8 cellular contexts compared by ENCODE assay signal in genomic region chr19:30227661-30228112, GRCh38.
DNase-seq lines count a peak whose midpoint lies in the region; ATAC-seq and TF ChIP-seq lines count a peak whose summit lies in the region.

No MANE protein-coding gene starts in this region.

- peak; percentile 58 for ATAC-seq in HG02571 (IDR thresholded peaks at IDR 0.05; ENCODE audit: unreplicated experiment)
- ATAC-seq in heart right ventricle: peak; percentile 60 to 83 (median 76)

- H3K23ac ChIP-seq in trophoblast cell (ENCODE audit: low read length): no peak overlapping the region

- no peak overlapping the region for H2BK120ac ChIP-seq in trophoblast cell (ENCODE audit: insufficient read depth, low read length, poor library complexity)

- H3K4me3 Mint-ChIP-seq in activated naive CD8-positive, alpha-beta T cell: peak overlapping the region; percentile 46

- no peaks in the 10 kb centered on the region for H3K36me3 Mint-ChIP-seq in activated naive CD8-positive, alpha-beta T cell

- no peak overlapping the region for H2BK12ac ChIP-seq in trophoblast cell (ENCODE audit: low read length)

- H3K18ac ChIP-seq in trophoblast cell (ENCODE audit: low read length): no peak overlapping the region

- H2AK5ac ChIP-seq in trophoblast cell (ENCODE audit: low read length): no peak overlapping the region

- no peaks in the 10 kb centered on the region for H3K79me2 ChIP-seq in trophoblast cell (ENCODE audit: control insufficient read depth, insufficient read depth, low read length, poor library complexity)

- no peaks in the 10 kb centered on the region for H3K9me3 ChIP-seq in heart right ventricle
- H3K9me3 ChIP-seq in trophoblast cell (ENCODE audit: insufficient read depth, low read depth, low read length): peaks cover 2% of the 10 kb centered on the region

- peak overlapping the region; percentile 93 for H3K4me2 ChIP-seq in trophoblast cell (ENCODE audit: low read length)

- H2BK5ac ChIP-seq in trophoblast cell (ENCODE audit: low read depth, low read length, poor library complexity): no peak overlapping the region

- H3K4me3 ChIP-seq in heart right ventricle (peak overlapping the region; percentile 21 to 63 (median 56)), trophoblast cell (ENCODE audit: low read depth, low read length) (peak overlapping the region; percentile 58)

- H3K79me1 ChIP-seq in trophoblast cell (ENCODE audit: low read length): no peaks in the 10 kb centered on the region

- H3K4me1 ChIP-seq in heart right ventricle (peaks cover 3 to 43% (median 27%) of the 10 kb centered on the region in 9 donors), trophoblast cell (ENCODE audit: control insufficient read depth in 1 of 2, insufficient read depth in 2 of 2, low read length in 2 of 2) (peaks cover 8 to 10% of the 10 kb centered on the region in 2 experiments)

- peaks cover 35% of the 10 kb centered on the region for H3K4me1 Mint-ChIP-seq in activated naive CD8-positive, alpha-beta T cell (ENCODE audit: low read depth)

- peaks cover 48% of the 10 kb centered on the region for H3K27me3 Mint-ChIP-seq in activated naive CD8-positive, alpha-beta T cell

- H3K9me3 Mint-ChIP-seq in activated naive CD8-positive, alpha-beta T cell (ENCODE audit: low read depth): no peaks in the 10 kb centered on the region

- H3K14ac ChIP-seq in trophoblast cell (ENCODE audit: low read length): no peak overlapping the region

- no peak overlapping the region for H4K12ac ChIP-seq in trophoblast cell (ENCODE audit: low read depth, low read length)

- H4K8ac ChIP-seq in trophoblast cell (ENCODE audit: low read depth, low read length): no peak overlapping the region

- peak; percentile 38 to 75 (median 63) for TF ChIP-seq CTCF in heart right ventricle (IDR thresholded peaks at IDR 0.05)

- 0 to 1% methylated on average over 52 to 57 of the region's 57 CpGs for WGBS in heart right ventricle, 2 donors
- no CpG with 5 or more reads among the region's 57 CpGs for WGBS in trophoblast cell (ENCODE audit: extremely low coverage, insufficient coverage, insufficient read length)

- H3K27ac Mint-ChIP-seq in activated naive CD8-positive, alpha-beta T cell: no peak overlapping the region

- H2AFZ ChIP-seq in trophoblast cell (ENCODE audit: insufficient read depth, low read length, poor library complexity): peak overlapping the region; percentile 66

- no peak overlapping the region for H3K9ac ChIP-seq in trophoblast cell (ENCODE audit: low read length)

- H3K4ac ChIP-seq in trophoblast cell (ENCODE audit: low read depth, low read length): no peak overlapping the region

- H3K27me3 ChIP-seq in heart right ventricle (peaks cover 0 to 86% (median 72%) of the 10 kb centered on the region in 7 donors), trophoblast cell (ENCODE audit: insufficient read depth, low read length) (peaks cover 62% of the 10 kb centered on the region)

- H4K91ac ChIP-seq in trophoblast cell (ENCODE audit: low read depth, low read length): no peak overlapping the region

- H3K36me3 ChIP-seq in heart right ventricle (no peaks in the 10 kb centered on the region), trophoblast cell (ENCODE audit: control insufficient read depth in 1 of 2, insufficient read depth in 2 of 2, low read length in 2 of 2) (no peaks in the 10 kb centered on the region)

- DNase-seq in NCI-H524 (lab: John Stamatoyannopoulos, UW) (peak; percentile 12 to 27), NCI-H524 treated with DMSO at 0.1 percent for 48 hours (lab: John Stamatoyannopoulos, UW) (no peak), NCI-H526 (lab: John Stamatoyannopoulos, UW) (peak; percentile 38 to 94), heart right ventricle (peak; percentile 65 to 67), trophoblast cell (peak; percentile 23 to 63), AML-193 (lab: John Stamatoyannopoulos, UW) (no peak)

- H3K27ac ChIP-seq in heart right ventricle: peak overlapping the region in 8 of 10 donors; percentile 10 to 77 (median 57)
- no peak overlapping the region for H3K27ac ChIP-seq in trophoblast cell (ENCODE audit: low read depth, low read length)

- intact Hi-C loops in heart right ventricle (cut with DNase I): loop anchor here in 9 of 10 donors (2.0 to 10.0 kb wide), 6 partner anchors 177 to 427 kb away; no protein-coding TSS in a partner anchor

Comparison
In these comparisons a context has a peak if more than half of its experiments do, and no peak if none do; other contexts are left out.
1. DNase-seq: peak in NCI-H524 (2 of 2), NCI-H526 (2 of 2), heart right ventricle (2 of 2) and trophoblast cell (2 of 2); none in NCI-H524 treated with DMSO at 0.1 percent for 48 hours (single experiment) and AML-193 (0 of 2).